ENCODE assay signal across 1 cellular context in the genomic region with DNA sequence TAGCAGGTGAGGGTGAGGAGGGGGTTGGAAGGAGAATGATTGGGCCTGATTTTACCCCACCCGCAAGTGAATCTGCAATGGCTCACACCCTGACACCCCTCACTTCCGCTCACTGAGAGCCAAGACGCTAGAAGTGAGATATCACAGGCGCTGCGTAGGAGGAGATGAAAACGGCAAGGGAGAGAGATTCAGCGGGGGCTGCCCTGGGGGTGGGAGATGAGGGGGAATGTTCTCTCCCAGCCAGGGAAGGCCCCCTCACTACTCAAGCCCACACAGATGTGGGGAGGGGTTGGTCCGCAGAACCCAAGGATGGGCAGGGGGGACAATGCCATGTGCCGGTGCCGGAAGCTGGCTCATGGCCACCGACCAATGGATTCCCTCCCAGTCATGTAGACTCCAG.
TF ChIP-seq lines count a peak whose summit lies in the region.

No MANE protein-coding gene starts in this region.

TF ChIP-seq in SK-N-SH treated with all-trans-retinoic acid at 6 μM for 48 hours, 23 proteins besides CTCF, POLR2A, EP300 and RAD21:
- no peak for TF ChIP-seq ZFP30 (CRISPR knock-in tag; IDR thresholded peaks at IDR 0.05)
- TF ChIP-seq CSDC2 (CRISPR knock-in tag; IDR thresholded peaks at IDR 0.05) = no peak
- TF ChIP-seq, protein P1, sequence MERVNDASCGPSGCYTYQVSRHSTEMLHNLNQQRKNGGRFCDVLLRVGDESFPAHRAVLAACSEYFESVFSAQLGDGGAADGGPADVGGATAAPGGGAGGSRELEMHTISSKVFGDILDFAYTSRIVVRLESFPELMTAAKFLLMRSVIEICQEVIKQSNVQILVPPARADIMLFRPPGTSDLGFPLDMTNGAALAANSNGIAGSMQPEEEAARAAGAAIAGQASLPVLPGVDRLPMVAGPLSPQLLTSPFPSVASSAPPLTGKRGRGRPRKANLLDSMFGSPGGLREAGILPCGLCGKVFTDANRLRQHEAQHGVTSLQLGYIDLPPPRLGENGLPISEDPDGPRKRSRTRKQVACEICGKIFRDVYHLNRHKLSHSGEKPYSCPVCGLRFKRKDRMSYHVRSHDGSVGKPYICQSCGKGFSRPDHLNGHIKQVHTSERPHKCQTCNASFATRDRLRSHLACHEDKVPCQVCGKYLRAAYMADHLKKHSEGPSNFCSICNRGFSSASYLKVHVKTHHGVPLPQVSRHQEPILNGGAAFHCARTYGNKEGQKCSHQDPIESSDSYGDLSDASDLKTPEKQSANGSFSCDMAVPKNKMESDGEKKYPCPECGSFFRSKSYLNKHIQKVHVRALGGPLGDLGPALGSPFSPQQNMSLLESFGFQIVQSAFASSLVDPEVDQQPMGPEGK (CRISPR knock-in tag; IDR thresholded peaks at IDR 0.05; ENCODE audit: borderline replicate concordance) = no peak
- TF ChIP-seq RARB (CRISPR knock-in tag; IDR thresholded peaks at IDR 0.05) = no peak
- no peak for TF ChIP-seq GLIS3 (CRISPR knock-in tag; IDR thresholded peaks at IDR 0.05)
- TF ChIP-seq BACH2 (CRISPR knock-in tag; IDR thresholded peaks at IDR 0.05; ENCODE audit: borderline replicate concordance) = no peak
- TF ChIP-seq ISL1 (CRISPR knock-in tag; IDR thresholded peaks at IDR 0.05) = no peak
- no peak for TF ChIP-seq ZFP3 (CRISPR knock-in tag; IDR thresholded peaks at IDR 0.05)
- no peak for TF ChIP-seq TSHZ2 (CRISPR knock-in tag; IDR thresholded peaks at IDR 0.05)
- TF ChIP-seq SNAI2 (CRISPR knock-in tag; IDR thresholded peaks at IDR 0.05) = no peak
- TF ChIP-seq, protein P2, sequence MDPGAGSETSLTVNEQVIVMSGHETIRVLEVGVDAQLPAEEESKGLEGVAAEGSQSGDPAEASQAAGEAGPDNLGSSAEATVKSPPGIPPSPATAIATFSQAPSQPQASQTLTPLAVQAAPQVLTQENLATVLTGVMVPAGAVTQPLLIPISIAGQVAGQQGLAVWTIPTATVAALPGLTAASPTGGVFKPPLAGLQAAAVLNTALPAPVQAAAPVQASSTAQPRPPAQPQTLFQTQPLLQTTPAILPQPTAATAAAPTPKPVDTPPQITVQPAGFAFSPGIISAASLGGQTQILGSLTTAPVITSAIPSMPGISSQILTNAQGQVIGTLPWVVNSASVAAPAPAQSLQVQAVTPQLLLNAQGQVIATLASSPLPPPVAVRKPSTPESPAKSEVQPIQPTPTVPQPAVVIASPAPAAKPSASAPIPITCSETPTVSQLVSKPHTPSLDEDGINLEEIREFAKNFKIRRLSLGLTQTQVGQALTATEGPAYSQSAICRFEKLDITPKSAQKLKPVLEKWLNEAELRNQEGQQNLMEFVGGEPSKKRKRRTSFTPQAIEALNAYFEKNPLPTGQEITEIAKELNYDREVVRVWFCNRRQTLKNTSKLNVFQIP (CRISPR knock-in tag; IDR thresholded peaks at IDR 0.05; ENCODE audit: borderline replicate concordance, low read depth) = no peak
- TF ChIP-seq, protein P3, sequence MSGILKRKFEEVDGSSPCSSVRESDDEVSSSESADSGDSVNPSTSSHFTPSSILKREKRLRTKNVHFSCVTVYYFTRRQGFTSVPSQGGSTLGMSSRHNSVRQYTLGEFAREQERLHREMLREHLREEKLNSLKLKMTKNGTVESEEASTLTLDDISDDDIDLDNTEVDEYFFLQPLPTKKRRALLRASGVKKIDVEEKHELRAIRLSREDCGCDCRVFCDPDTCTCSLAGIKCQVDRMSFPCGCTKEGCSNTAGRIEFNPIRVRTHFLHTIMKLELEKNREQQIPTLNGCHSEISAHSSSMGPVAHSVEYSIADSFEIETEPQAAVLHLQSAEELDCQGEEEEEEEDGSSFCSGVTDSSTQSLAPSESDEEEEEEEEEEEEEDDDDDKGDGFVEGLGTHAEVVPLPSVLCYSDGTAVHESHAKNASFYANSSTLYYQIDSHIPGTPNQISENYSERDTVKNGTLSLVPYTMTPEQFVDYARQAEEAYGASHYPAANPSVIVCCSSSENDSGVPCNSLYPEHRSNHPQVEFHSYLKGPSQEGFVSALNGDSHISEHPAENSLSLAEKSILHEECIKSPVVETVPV (CRISPR knock-in tag; IDR thresholded peaks at IDR 0.05) = no peak
- no peak for TF ChIP-seq ZNF565 (CRISPR knock-in tag; conservative IDR thresholded peaks at IDR 0.05; ENCODE audit: low read depth)
